Comparison of ENCODE assay signal across 8 cellular contexts in genomic region chr20:45300961-45301360, GRCh38. TPM values are rescaled to one million over a fixed set of nuclear protein-coding genes. Genes with fewer than 3 reads are reported as not detected.
DNase-seq lines count a peak whose midpoint lies in the region; ATAC-seq, FAIRE-seq and TF ChIP-seq lines count a peak whose summit lies in the region.

No MANE protein-coding gene starts in this region.

- no peak overlapping the region for H3K27ac ChIP-seq in A673 (ENCODE audit: low read depth, low read length, poor library complexity, severe bottlenecking)
- H3K27ac ChIP-seq in astrocyte (ENCODE audit: low read depth, low read length): no peak overlapping the region
- no peak overlapping the region for H3K27ac ChIP-seq in neural progenitor cell

- peaks cover 30% of the 10 kb centered on the region for H3K4me1 ChIP-seq in A673 (ENCODE audit: insufficient read depth, low read length, poor library complexity, severe bottlenecking)
- no peaks in the 10 kb centered on the region for H3K4me1 ChIP-seq in astrocyte (ENCODE audit: insufficient read depth, low read length)
- H3K4me1 ChIP-seq in neural progenitor cell: no peaks in the 10 kb centered on the region

- H3K4me1 Mint-ChIP-seq in astrocyte (ENCODE audit: low read depth, unreplicated experiment): peaks cover 4% of the 10 kb centered on the region
- peaks cover 10% of the 10 kb centered on the region for H3K4me1 Mint-ChIP-seq in neural progenitor cell

- no peaks in the 10 kb centered on the region for H3K36me3 ChIP-seq in A673 (ENCODE audit: insufficient read depth, low read length, poor library complexity, severe bottlenecking)
- H3K36me3 ChIP-seq in astrocyte (ENCODE audit: insufficient read depth, low read length): no peaks in the 10 kb centered on the region
- H3K36me3 ChIP-seq in neural progenitor cell: no peaks in the 10 kb centered on the region

- peak; percentile 60 for TF ChIP-seq CTCF in A673 (conservative IDR thresholded peaks at IDR 0.05; ENCODE audit: low read depth, low read length)
- peak; percentile 76 for TF ChIP-seq CTCF in GM12872 (IDR thresholded peaks at IDR 0.05; ENCODE audit: insufficient read depth, low read depth, low read length)
- peak; percentile 14 for TF ChIP-seq CTCF in astrocyte (IDR thresholded peaks at IDR 0.05; ENCODE audit: insufficient read depth, low read depth, low read length)
- peak; percentile 53 for TF ChIP-seq CTCF in neural progenitor cell (IDR thresholded peaks at IDR 0.05)

- POLR2A ChIA-PET in A673 (lab: Charles Lee; ENCODE audit: low non-redundant PET): no interaction called here

- intact Hi-C loops in A673 (cut with micrococcal nuclease; ENCODE audit: unreplicated experiment): no loop called here

- H3K9ac ChIP-seq in astrocyte (ENCODE audit: low read length) (no peak overlapping the region), neural progenitor cell (no peak overlapping the region)

- FAIRE-seq in astrocyte (lab: Jason Lieb, UNC): no peak

- no TSS peak for BruUV-seq in A673 (replicated peaks; lab: Mats Ljungman, UMichigan)

- CTCF ChIA-PET in A673 (lab: Charles Lee): interaction anchor here (0.7 to 1.7 kb wide), 5 partner anchors 10 to 257 kb away, joined by 3 to 14 read pairs (median 4); no protein-coding TSS in a partner anchor

- H3K4me3 ChIP-seq in A673 (ENCODE audit: low read depth, low read length, poor library complexity, severe bottlenecking) (no peak overlapping the region), astrocyte (ENCODE audit: insufficient read depth, low read depth, low read length) (no peak overlapping the region), neural progenitor cell (no peak overlapping the region)

- H3K9me3 ChIP-seq in A673 (ENCODE audit: low read depth, low read length, poor library complexity, severe bottlenecking) (no peaks in the 10 kb centered on the region), astrocyte (ENCODE audit: insufficient read depth, low read depth, low read length) (no peaks in the 10 kb centered on the region), neural progenitor cell (ENCODE audit: low read depth) (no peaks in the 10 kb centered on the region)

- H3K27ac Mint-ChIP-seq in astrocyte (ENCODE audit: unreplicated experiment) (no peak overlapping the region), neural progenitor cell (no peak overlapping the region)

- H4K20me1 ChIP-seq in astrocyte (ENCODE audit: insufficient read depth, low read length) (no peaks in the 10 kb centered on the region), neural progenitor cell (ENCODE audit: low read depth) (no peaks in the 10 kb centered on the region)

- H3K79me2 ChIP-seq in astrocyte (ENCODE audit: insufficient read depth, low read length) (no peaks in the 10 kb centered on the region), neural progenitor cell (ENCODE audit: low read depth) (no peaks in the 10 kb centered on the region)

- H3K4me2 ChIP-seq in astrocyte (ENCODE audit: low read length): no peak overlapping the region
- no peak overlapping the region for H3K4me2 ChIP-seq in neural progenitor cell

- H3K4me3 Mint-ChIP-seq in astrocyte (ENCODE audit: unreplicated experiment) (no peak overlapping the region), neural progenitor cell (no peak overlapping the region)

- H3K27me3 ChIP-seq in A673 (replicated peaks; ENCODE audit: insufficient read depth, low read depth, low read length, poor library complexity) (no peaks in the 10 kb centered on the region), astrocyte (ENCODE audit: insufficient read depth, low read length) (peaks cover 22% of the 10 kb centered on the region), neural progenitor cell (peaks cover 2% of the 10 kb centered on the region)

- H3K36me3 Mint-ChIP-seq in astrocyte (ENCODE audit: low read depth, unreplicated experiment) (no peaks in the 10 kb centered on the region), neural progenitor cell (peaks cover 4% of the 10 kb centered on the region)

- H3F3A ChIP-seq in neural progenitor cell (ENCODE audit: low read depth): no peaks in the 10 kb centered on the region

- H2AFZ ChIP-seq in astrocyte (ENCODE audit: low read depth, low read length) (no peak overlapping the region), neural progenitor cell (replicated peaks) (peak overlapping the region; percentile 42)

- no peak for ATAC-seq in GM19463 (IDR thresholded peaks at IDR 0.05; ENCODE audit: unreplicated experiment)

- H3K27me3 Mint-ChIP-seq in astrocyte (ENCODE audit: low read depth, unreplicated experiment): peaks cover 3% of the 10 kb centered on the region
- H3K27me3 Mint-ChIP-seq in neural progenitor cell (ENCODE audit: insufficient read depth, low read depth): peaks cover 3% of the 10 kb centered on the region

- no peaks in the 10 kb centered on the region for H3K9me3 Mint-ChIP-seq in astrocyte (ENCODE audit: unreplicated experiment)
- H3K9me3 Mint-ChIP-seq in neural progenitor cell: peaks cover 6% of the 10 kb centered on the region

- DNase-seq in A673 (ENCODE audit: low spot score) (peak; percentile 79), NAMALWA (ENCODE audit: low spot score) (peak; percentile 70), astrocyte (ENCODE audit: low read depth) (no peak), neural progenitor cell (ENCODE audit: low spot score) (peak; percentile 68), NCI-H1417 treated with DMSO at 0.1 percent for 48 hours (lab: John Stamatoyannopoulos, UW) (no peak), NCI-H1092 (lab: John Stamatoyannopoulos, UW) (no peak)

RNA-seq across cellular contexts. Expression of gene RBPJL, which starts 5.7 kb away (rescaled TPM):
- not detected in 2 replicates for total RNA-seq in A673 (2021)
- not detected in 2 replicates for total RNA-seq in astrocyte
- total RNA-seq in neural progenitor cell (ENCODE audit: low replicate concordance): not detected in 2 replicates

RNA-seq across cellular contexts. Expression of gene MATN4, which starts 7.1 kb away (rescaled TPM):
- 0.28 and 0.31 TPM in 2 replicates for total RNA-seq in A673 (2021)
- total RNA-seq in astrocyte: 0.19 and 0.20 TPM in 2 replicates
- 0.06 TPM in 1 of 2 replicates, not detected in the other for total RNA-seq in neural progenitor cell (ENCODE audit: low replicate concordance)

RNA-seq across cellular contexts. Expression of gene SLPI, which starts 46.6 kb away (rescaled TPM):
- total RNA-seq in A673 (2021) (not detected in 2 replicates), astrocyte (0.41 TPM in 1 of 2 replicates, not detected in the other), neural progenitor cell (ENCODE audit: low replicate concordance) (not detected in 2 replicates)

RNA-seq across cellular contexts. Expression of gene SDC4, which starts 47.3 kb away (rescaled TPM):
- total RNA-seq in A673 (2021) (14.8 and 16.3 TPM in 2 replicates), astrocyte (125 and 135 TPM in 2 replicates), neural progenitor cell (ENCODE audit: low replicate concordance) (19.3 and 27.6 TPM in 2 replicates)

Comparison
In these comparisons a context has a peak if more than half of its experiments do, and no peak if none do; other contexts are left out.
1. DNase-seq: peak in A673 (single experiment), NAMALWA (single experiment) and neural progenitor cell (single experiment); none in astrocyte (single experiment), NCI-H1417 treated with DMSO at 0.1 percent for 48 hours (single experiment) and NCI-H1092 (single experiment).
2. CTCF ChIP-seq: peak in every context shown above with its lines; median percentile 76 in GM12872; 60 in A673; 53 in neural progenitor cell; 14 in astrocyte.